In the genomic region with DNA sequence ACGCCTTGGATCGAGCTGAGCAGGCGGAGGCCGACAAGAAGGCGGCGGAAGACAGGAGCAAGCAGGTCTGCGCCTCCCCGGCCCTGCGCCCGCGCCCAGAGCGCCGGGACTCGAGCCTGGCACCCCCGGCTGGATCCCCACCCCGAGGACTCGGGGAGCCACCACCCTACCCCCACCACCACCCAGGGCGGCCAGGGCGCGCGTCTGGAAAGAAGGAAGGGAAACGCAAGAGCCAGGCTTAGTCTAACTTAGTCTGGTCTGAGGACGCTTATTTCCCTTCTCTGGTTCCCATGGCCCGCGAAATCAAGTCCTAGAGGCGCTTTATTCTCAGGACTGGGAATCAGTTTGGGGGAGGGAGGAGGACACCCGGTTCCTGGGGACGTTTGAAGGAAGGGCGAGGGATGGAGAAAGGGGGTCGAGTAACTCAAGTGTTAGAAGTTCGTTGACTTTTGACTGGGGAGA, we compare ENCODE assay signal across 8 cellular contexts. TPM values are rescaled to one million over a fixed set of nuclear protein-coding genes. Genes with fewer than 3 reads are reported as not detected.
DNase-seq lines count a peak whose midpoint lies in the region; ATAC-seq and TF ChIP-seq lines count a peak whose summit lies in the region.

No MANE protein-coding gene starts in this region.

- peak; percentile 52 for DNase-seq in NCI-H82 (lab: John Stamatoyannopoulos, UW)
- no peak for DNase-seq in NCI-H82 treated with DMSO at 0.1 percent for 48 hours (lab: John Stamatoyannopoulos, UW; ENCODE audit: unreplicated experiment)
- DNase-seq in body of pancreas: no peak
- no peak for DNase-seq in kidney epithelial cell (ENCODE audit: low read depth)
- no peak for DNase-seq in stomach
- no peak for DNase-seq in kidney glomerular epithelial cell (lab: John Stamatoyannopoulos, UW)
- no peak for DNase-seq in cerebellar cortex (ENCODE audit: low spot score)
- DNase-seq in COLO829 (ENCODE audit: low spot score): no peak

- H3K4me1 ChIP-seq in body of pancreas: peaks cover 70% of the 10 kb centered on the region
- H3K4me1 ChIP-seq in stomach: peaks cover 26 to 50% (median 35%) of the 10 kb centered on the region in 4 donors

- H3K4me3 ChIP-seq in body of pancreas (peak overlapping the region; percentile 37 to 73), kidney epithelial cell (ENCODE audit: low read depth, low read length) (peak overlapping the region; percentile 87), stomach (peak overlapping the region; percentile 64 to 83 (median 74))

- no peak for TF ChIP-seq EP300 in stomach (IDR thresholded peaks at IDR 0.05)

- H3K9me3 ChIP-seq in body of pancreas (no peaks in the 10 kb centered on the region), stomach (no peaks in the 10 kb centered on the region)

- intact Hi-C loops in body of pancreas (cut with DNase I) (no loop called here), stomach (cut with DNase I; ENCODE audit: low total_unique reads) (loop anchor here (10.0 kb wide), 1 partner anchor 52 kb away; no protein-coding TSS in a partner anchor)

- ATAC-seq in body of pancreas: no peak

- H3K27ac ChIP-seq in body of pancreas: peak overlapping the region; percentile 69 to 93 (median 90)
- H3K27ac ChIP-seq in stomach: peak overlapping the region; percentile 44 to 96 (median 90)

- no peak for TF ChIP-seq CTCF in body of pancreas (IDR thresholded peaks at IDR 0.05)
- TF ChIP-seq CTCF in kidney epithelial cell (IDR thresholded peaks at IDR 0.05; ENCODE audit: insufficient read depth, low read length, poor library complexity, severe bottlenecking): no peak
- TF ChIP-seq CTCF in stomach (IDR thresholded peaks at IDR 0.05): no peak

- TF ChIP-seq POLR2A in body of pancreas (IDR thresholded peaks at IDR 0.05) (no peak), stomach (IDR thresholded peaks at IDR 0.05) (no peak)

- H3K27me3 ChIP-seq in body of pancreas: no peaks in the 10 kb centered on the region
- no peaks in the 10 kb centered on the region for H3K27me3 ChIP-seq in kidney epithelial cell (ENCODE audit: control insufficient read depth, insufficient read depth, low read length)
- peaks cover 0 to 55% (median 27%) of the 10 kb centered on the region in 3 donors for H3K27me3 ChIP-seq in stomach

- 1% methylated on average over 9 to 31 of the region's 31 CpGs for WGBS in body of pancreas, 2 donors
- 0 to 2% (median 1%) methylated on average over 18 to 31 of the region's 31 CpGs for WGBS in stomach, 5 donors

- no peaks in the 10 kb centered on the region for H3K36me3 ChIP-seq in body of pancreas (replicated peaks in 1 of 2; ENCODE audit: insufficient read depth in 1 of 2, low read depth in 2 of 2)
- H3K36me3 ChIP-seq in kidney epithelial cell (ENCODE audit: control insufficient read depth, insufficient read depth, low read length): peaks cover 3% of the 10 kb centered on the region
- H3K36me3 ChIP-seq in stomach: peaks cover 0 to 18% (median 0%) of the 10 kb centered on the region in 4 donors

RNA-seq across cellular contexts. Expression of a gene that starts 0.4 kb away (rescaled TPM):
- total RNA-seq in body of pancreas (100 to 1,000 TPM; 417 to 435 TPM), kidney epithelial cell (818 and 847 TPM in 2 replicates), stomach (1,000 to 10,000 TPM in 4 of 5 donors, 100 to 1,000 TPM in 1; 425 to 2,605 (median 1,087) TPM)
- polyA plus RNA-seq in stomach: 100 to 1,000 TPM; 230 to 494 (median 306) TPM
